Comparison of ENCODE assay signal across 8 cellular contexts in genomic region chr9:107425110-107426025, GRCh38.
DNase-seq lines count a peak whose midpoint lies in the region; ATAC-seq and TF ChIP-seq lines count a peak whose summit lies in the region.

No MANE protein-coding gene starts in this region.

- peak overlapping the region; percentile 68 for H3K27ac Mint-ChIP-seq in endodermal cell

- H3K4me3 ChIP-seq in endodermal cell (ENCODE audit: low read length) = no peak overlapping the region
- no peak overlapping the region for H3K4me3 ChIP-seq in mesodermal cell (ENCODE audit: extremely low read depth, insufficient read depth, low read length, poor library complexity, severe bottlenecking)

- no peaks in the 10 kb centered on the region for H3K36me3 Mint-ChIP-seq in endodermal cell (ENCODE audit: low read depth)

- TF ChIP-seq CTCF in endodermal cell (conservative IDR thresholded peaks at IDR 0.05) = peak; percentile 98

- 42 to 59% methylated on average over 25 to 46 of the region's 46 CpGs for WGBS in endodermal cell (ENCODE audit: insufficient coverage in 1 of 2, insufficient read length in 1 of 2), 2 experiments
- 34 to 37% methylated on average over 39 to 40 of the region's 46 CpGs for WGBS in mesodermal cell (ENCODE audit: insufficient coverage in 2 of 2), 2 experiments

- no peak overlapping the region for H3K9ac ChIP-seq in endodermal cell (ENCODE audit: extremely low read depth, low read length, poor library complexity, severe bottlenecking)

- H3K27ac ChIP-seq in endodermal cell (ENCODE audit: low read depth, low read length) (no peak overlapping the region), mesodermal cell (ENCODE audit: low read depth, low read length, severe bottlenecking) (peak overlapping the region; percentile 36)

- H3K9me3 Mint-ChIP-seq in endodermal cell = no peaks in the 10 kb centered on the region

- H3K9me3 ChIP-seq in endodermal cell (ENCODE audit: control insufficient read depth, low read length) = no peaks in the 10 kb centered on the region
- H3K9me3 ChIP-seq in mesodermal cell (ENCODE audit: control insufficient read depth, low read length) = no peaks in the 10 kb centered on the region

- H3K36me3 ChIP-seq in endodermal cell (ENCODE audit: control insufficient read depth, insufficient read depth, low read length) (no peaks in the 10 kb centered on the region), mesodermal cell (ENCODE audit: control insufficient read depth, insufficient read depth, low read length) (no peaks in the 10 kb centered on the region)

- peaks cover 51% of the 10 kb centered on the region for H3K27me3 Mint-ChIP-seq in endodermal cell (ENCODE audit: insufficient read depth)

- H3K4me1 Mint-ChIP-seq in endodermal cell = peaks cover 4% of the 10 kb centered on the region

- H3K4me1 ChIP-seq in endodermal cell (ENCODE audit: control insufficient read depth, insufficient read depth, low read length) = no peaks in the 10 kb centered on the region
- H3K4me1 ChIP-seq in mesodermal cell (ENCODE audit: control insufficient read depth, insufficient read depth, low read length, poor library complexity, severe bottlenecking) = no peaks in the 10 kb centered on the region

- peaks cover 21% of the 10 kb centered on the region for H3K27me3 ChIP-seq in endodermal cell (ENCODE audit: control insufficient read depth, insufficient read depth, low read length, poor library complexity, severe bottlenecking)

- DNase-seq in D341Med (ENCODE audit: low spot score) = peak; percentile 79
- DNase-seq in KG1 (lab: John Stamatoyannopoulos, UW) = peak; percentile 24
- peak; percentile 32 to 58 (median 42) for DNase-seq in activated CD8-positive, alpha-beta memory T cell treated with anti-CD3 and anti-CD28 coated beads for 48 hours (ENCODE audit: low read depth in 2 of 3, low spot score in 2 of 3)
- DNase-seq in endodermal cell = peak; percentile 94
- peak; percentile 26 for DNase-seq in stimulated activated CD8-positive, alpha-beta memory T cell treated with anti-CD3 and anti-CD28 coated beads, Interleukin-4, amount 100 ng/mL, for 24 hours (ENCODE audit: low read depth)
- no peak for DNase-seq in NCI-H1417 treated with DMSO at 0.1 percent for 48 hours (lab: John Stamatoyannopoulos, UW)

- ATAC-seq in GM21619 (IDR thresholded peaks at IDR 0.05; ENCODE audit: unreplicated experiment) = peak; percentile 88

- peak overlapping the region; percentile 32 for H3K4me3 Mint-ChIP-seq in endodermal cell
